ENCODE assay signal across 12 cellular contexts in the genomic region with DNA sequence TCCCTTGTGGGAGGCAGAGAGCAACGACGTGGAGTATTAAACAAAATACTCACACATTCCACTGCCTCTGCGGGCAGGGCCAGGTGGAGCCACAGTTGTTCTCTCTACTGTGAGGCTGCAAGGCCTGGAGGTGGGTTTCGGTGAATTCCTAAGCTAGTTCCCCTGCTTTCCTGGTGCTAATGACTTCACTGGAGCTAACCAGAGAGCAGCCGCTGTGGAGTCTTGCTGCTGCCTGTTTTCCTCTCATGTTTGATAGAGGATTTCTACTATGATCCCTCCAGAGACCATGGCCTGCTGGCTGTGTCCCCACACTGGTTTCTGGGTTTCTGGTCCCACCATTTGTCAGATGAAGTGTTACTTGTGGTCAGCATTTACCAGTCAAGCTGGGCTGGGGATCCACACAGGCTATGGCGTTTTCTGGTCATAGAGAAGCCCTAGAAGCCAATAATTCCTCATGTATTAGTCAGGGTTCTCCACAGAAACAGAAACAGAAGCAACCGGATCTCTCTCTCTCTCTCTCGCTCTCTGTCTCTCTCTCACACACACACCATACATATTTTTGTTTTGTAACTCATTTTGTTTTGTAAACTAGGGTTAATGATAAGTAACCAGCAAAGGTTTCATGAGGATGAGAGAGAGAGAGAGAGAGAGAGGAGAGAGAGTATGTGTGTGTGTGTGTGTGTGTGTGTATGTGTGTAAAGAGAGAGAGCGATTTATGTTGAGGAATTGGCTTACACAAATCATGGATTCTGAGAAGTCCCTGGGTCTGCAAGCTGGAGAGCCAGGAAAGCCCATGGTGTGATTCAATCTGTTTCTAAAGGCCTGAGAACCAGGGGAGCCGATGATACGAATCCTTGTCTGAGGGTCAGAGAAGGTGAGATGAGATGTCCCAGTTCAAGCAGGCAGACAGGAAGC.
A peak's percentile ranks its signal among the peaks of the same experiment; 100 is the strongest.
DNase-seq lines count a peak whose midpoint lies in the region; ATAC-seq and TF ChIP-seq lines count a peak whose summit lies in the region.
"Had no signal": no experiment of that assay in that cellular context is flagged by ENCODE, and none has a peak within 500 bp of the region (broad histone marks: within the 10 kb centered on the region; RNA-seq: fewer than 3 reads in every experiment).

No MANE protein-coding gene starts in this region.

- no peak overlapping the region for H3K4me2 ChIP-seq in mesenchymal stem cell (ENCODE audit: low read length, poor library complexity, severe bottlenecking)

- H3K27ac Mint-ChIP-seq in MCF 10A (ENCODE audit: low read depth, unreplicated experiment), result peak overlapping the region; percentile 55
- H3K27ac Mint-ChIP-seq in type B pancreatic cell, result peak overlapping the region; percentile 5

- H2BK12ac ChIP-seq in mesenchymal stem cell (ENCODE audit: low read length in 2 of 2), result peak overlapping the region; percentile 44 to 99

- no peak overlapping the region for H3K4me3 Mint-ChIP-seq in MCF 10A (ENCODE audit: unreplicated experiment)
- no peak overlapping the region for H3K4me3 Mint-ChIP-seq in type B pancreatic cell
- H3K4me3 Mint-ChIP-seq: central memory CD8-positive, alpha-beta T cell had no signal

- no peak overlapping the region for H3K27ac ChIP-seq in breast epithelium
- H3K27ac ChIP-seq in mesenchymal stem cell (ENCODE audit: low read length, poor library complexity, severe bottlenecking), result peak overlapping the region; percentile 98
- H3K27ac ChIP-seq in lower lobe of right lung, result no peak overlapping the region

- no TSS peak for BruUV-seq in MCF 10A (replicated peaks; lab: Mats Ljungman, UMichigan)

- no peaks in the 10 kb centered on the region for H3K27me3 ChIP-seq in breast epithelium
- no peaks in the 10 kb centered on the region for H3K27me3 ChIP-seq in mesenchymal stem cell (ENCODE audit: control insufficient read depth in 1 of 2, insufficient read depth in 1 of 2, low read length in 2 of 2)
- no peaks in the 10 kb centered on the region for H3K27me3 ChIP-seq in lower lobe of right lung (ENCODE audit: low read depth)

- H3K9me3 ChIP-seq in breast epithelium, result no peaks in the 10 kb centered on the region
- H3K9me3 ChIP-seq in mesenchymal stem cell (ENCODE audit: control insufficient read depth, low read length), result no peaks in the 10 kb centered on the region
- H3K9me3 ChIP-seq in lower lobe of right lung, result no peaks in the 10 kb centered on the region

- peak overlapping the region; percentile 87 for H2BK120ac ChIP-seq in mesenchymal stem cell (ENCODE audit: low read depth, low read length)

- peak overlapping the region in 1 of 2 experiments; percentile 9 for H3K14ac ChIP-seq in mesenchymal stem cell (ENCODE audit: low read length in 2 of 2)

- H3K9me3 Mint-ChIP-seq in MCF 10A (ENCODE audit: unreplicated experiment), result no peaks in the 10 kb centered on the region
- H3K9me3 Mint-ChIP-seq in type B pancreatic cell, result no peaks in the 10 kb centered on the region
- H3K9me3 Mint-ChIP-seq: central memory CD8-positive, alpha-beta T cell had no signal

- peak overlapping the region; percentile 86 for H2BK5ac ChIP-seq in mesenchymal stem cell (ENCODE audit: low read depth, low read length, poor library complexity, severe bottlenecking)

- H3K27me3 Mint-ChIP-seq in MCF 10A (ENCODE audit: insufficient read depth, unreplicated experiment) (no peaks in the 10 kb centered on the region), type B pancreatic cell (no peaks in the 10 kb centered on the region)

- H2AFZ ChIP-seq in mesenchymal stem cell (ENCODE audit: low read depth, low read length), result peak overlapping the region; percentile 79

- no peak for TF ChIP-seq POLR2A in breast epithelium (IDR thresholded peaks at IDR 0.05)

- peak overlapping the region; percentile 39 for H2BK15ac ChIP-seq in mesenchymal stem cell (ENCODE audit: low read depth, poor library complexity, severe bottlenecking)

- H3K36me3 ChIP-seq in breast epithelium (no peaks in the 10 kb centered on the region), mesenchymal stem cell (ENCODE audit: control insufficient read depth in 1 of 2, insufficient read depth in 2 of 2, low read depth in 1 of 2, low read length in 2 of 2) (no peaks in the 10 kb centered on the region), lower lobe of right lung (no peaks in the 10 kb centered on the region)

- DNase-seq in MCF 10A (ENCODE audit: unreplicated experiment) (peak; percentile 23), breast epithelium (ENCODE audit: low spot score in 2 of 2) (no peak), cardiac fibroblast (ENCODE audit: low read depth in 2 of 2) (peak; percentile 22 to 67), mesenchymal stem cell (peak; percentile 96), type B pancreatic cell (ENCODE audit: extremely low spot score, unreplicated experiment) (no peak), NCI-H1436 treated with DMSO at 0.1 percent for 48 hours (lab: John Stamatoyannopoulos, UW) (no peak), lower lobe of right lung (no peak)
- DNase-seq: activated CD8-positive, alpha-beta memory T cell treated with anti-CD3 and anti-CD28 coated beads, Interleukin-2, amount 50 U/mL, for 4 hours; Karpas-422; T-helper 2 cell had no signal

- no peak overlapping the region for H3K4me3 ChIP-seq in breast epithelium
- H3K4me3 ChIP-seq in cardiac fibroblast (replicated peaks in 1 of 2; ENCODE audit: low read depth in 2 of 2, low read length in 2 of 2), result no peak overlapping the region
- peak overlapping the region in 1 of 2 experiments; percentile 42 for H3K4me3 ChIP-seq in mesenchymal stem cell (ENCODE audit: insufficient read depth in 1 of 2, low read depth in 1 of 2, low read length in 2 of 2)
- H3K4me3 ChIP-seq in lower lobe of right lung, result no peak overlapping the region

- H3K4ac ChIP-seq in mesenchymal stem cell (ENCODE audit: low read depth in 1 of 2, low read length in 2 of 2), result peak overlapping the region; percentile 10 to 87

- H3K36me3 Mint-ChIP-seq in MCF 10A (ENCODE audit: insufficient read depth, unreplicated experiment) (no peaks in the 10 kb centered on the region), type B pancreatic cell (no peaks in the 10 kb centered on the region)

- H3K18ac ChIP-seq in mesenchymal stem cell (ENCODE audit: low read depth in 1 of 2, low read length in 2 of 2), result peak overlapping the region; percentile 67 to 86

- H4K8ac ChIP-seq in mesenchymal stem cell (ENCODE audit: low read length), result peak overlapping the region; percentile 79

- H3K79me1 ChIP-seq in mesenchymal stem cell (replicated peaks; ENCODE audit: low read length, poor library complexity, severe bottlenecking), result no peaks in the 10 kb centered on the region

- TF ChIP-seq CTCF in MCF 10A (IDR thresholded peaks at IDR 0.05; ENCODE audit: unreplicated experiment) (no peak), breast epithelium (IDR thresholded peaks at IDR 0.05) (no peak), cardiac fibroblast (IDR thresholded peaks at IDR 0.05; ENCODE audit: low read depth, low read length) (no peak), type B pancreatic cell (conservative IDR thresholded peaks at IDR 0.05) (no peak), lower lobe of right lung (IDR thresholded peaks at IDR 0.05) (no peak)

- peak overlapping the region; percentile 47 for H2AK5ac ChIP-seq in mesenchymal stem cell (ENCODE audit: low read length, severe bottlenecking)

- no peak overlapping the region for H3K23ac ChIP-seq in mesenchymal stem cell (ENCODE audit: low read length in 2 of 2)

- peaks cover 11% of the 10 kb centered on the region for H3K4me1 Mint-ChIP-seq in MCF 10A (ENCODE audit: insufficient read depth, unreplicated experiment)
- peaks cover 5% of the 10 kb centered on the region for H3K4me1 Mint-ChIP-seq in type B pancreatic cell (ENCODE audit: unreplicated experiment)
- H3K4me1 Mint-ChIP-seq: central memory CD8-positive, alpha-beta T cell had no signal

- peak overlapping the region; percentile 74 for H3K9ac ChIP-seq in mesenchymal stem cell (ENCODE audit: low read length)

- intact Hi-C loops in MCF 10A (cut with micrococcal nuclease), result no loop called here
- intact Hi-C loops in breast epithelium (cut with DNase I; ENCODE audit: low total_unique reads), result no loop called here
- intact Hi-C loops in lower lobe of right lung (cut with DNase I), result no loop called here

- peak overlapping the region; percentile 92 for H4K91ac ChIP-seq in mesenchymal stem cell (ENCODE audit: low read length)

- POLR2A ChIA-PET in MCF 10A (lab: Yijun Ruan, JAX), result no interaction called here

- CTCF ChIA-PET in MCF 10A (lab: Yijun Ruan, JAX), result interaction anchor here (0.8 kb wide), 1 partner anchor 16 kb away, joined by 4 read pairs; no protein-coding TSS in a partner anchor

- H3K4me1 ChIP-seq in breast epithelium, result peaks cover 0 to 5% of the 10 kb centered on the region in 2 donors
- H3K4me1 ChIP-seq in mesenchymal stem cell (ENCODE audit: control insufficient read depth, insufficient read depth, low read depth, low read length), result peaks cover 6% of the 10 kb centered on the region
- H3K4me1 ChIP-seq in lower lobe of right lung, result peaks cover 7% of the 10 kb centered on the region

- no peak for ATAC-seq in lower lobe of right lung
- no peak for ATAC-seq in HG02938 (IDR thresholded peaks at IDR 0.05; ENCODE audit: unreplicated experiment)

- WGBS in mesenchymal stem cell, result 36% methylated on average over 9 of the region's 11 CpGs

Comparison
In these comparisons a context has a peak if more than half of its experiments do, and no peak if none do; other contexts are left out.
1. DNase-seq: peak in MCF 10A (single experiment), cardiac fibroblast (2 of 2) and mesenchymal stem cell (single experiment); none in breast epithelium (0 of 2), type B pancreatic cell (single experiment), NCI-H1436 treated with DMSO at 0.1 percent for 48 hours (single experiment) and lower lobe of right lung (single experiment).